17 cellular contexts compared by ENCODE assay signal in genomic region chr1:85656256-85656655, GRCh38.
"Had no signal": no experiment of that assay in that cellular context is flagged by ENCODE, and none has a peak within 500 bp of the region (broad histone marks: within the 10 kb centered on the region; RNA-seq: fewer than 3 reads in every experiment).

No MANE protein-coding gene starts in this region.

- H3K36me3 ChIP-seq: prostate gland, right lobe of liver had no signal

- H3K27ac Mint-ChIP-seq: activated naive CD8-positive, alpha-beta T cell treated with anti-CD3 and anti-CD28 coated beads, Interleukin-2, amount 10 ng/mL, durations not matched to agents 7 days and 5 days; natural killer cell; T-helper 2 cell treated with Interferon-gamma antibody and Interleukin-4, amounts not matched to agents 5 μg/mL and 100 μg/mL, for 36 hours had no signal

- H3K4me1 Mint-ChIP-seq: activated naive CD8-positive, alpha-beta T cell treated with anti-CD3 and anti-CD28 coated beads, Interleukin-2, amount 10 ng/mL, durations not matched to agents 7 days and 5 days; natural killer cell had no signal

- H3K27me3 ChIP-seq: ascending aorta, right lobe of liver, suprapubic skin, upper lobe of left lung had no signal

- H3K27me3 Mint-ChIP-seq: activated naive CD8-positive, alpha-beta T cell treated with anti-CD3 and anti-CD28 coated beads, Interleukin-2, amount 10 ng/mL, durations not matched to agents 7 days and 5 days had no signal

- H3K4me3 ChIP-seq: ascending aorta, prostate gland, right lobe of liver, suprapubic skin, upper lobe of left lung had no signal

- DNase-seq: activated CD4-positive, alpha-beta T cell treated with anti-CD3 and anti-CD28 coated beads for 1 hour; activated CD4-positive, alpha-beta T cell treated with anti-CD3 and anti-CD28 coated beads, Interleukin-2, amount 50 U/mL, for 48 hours; activated gamma-delta T cell; activated naive CD8-positive, alpha-beta T cell treated with anti-CD3 and anti-CD28 coated beads, Interleukin-2, amount 10 ng/mL, durations not matched to agents 7 days and 5 days; activated T-cell treated with anti-CD3 and anti-CD28 coated beads, Interleukin-2, amount 50 U/mL, for 48 hours; central memory CD4-positive, alpha-beta T cell; effector memory CD4-positive, alpha-beta T cell; foreskin fibroblast; natural killer cell; right lobe of liver; stimulated activated CD8-positive, alpha-beta memory T cell treated with anti-CD3 and anti-CD28 coated beads, Interleukin-4, amount 100 ng/mL, for 48 hours; stimulated activated naive CD8-positive, alpha-beta T cell treated with anti-CD3 and anti-CD28 coated beads, Interleukin-15, Interleukin-2, amounts not matched to agents 100 U/mL and 50 U/mL, for 24 hours; upper lobe of left lung had no signal

- H3K4me1 ChIP-seq: ascending aorta, prostate gland, suprapubic skin, upper lobe of left lung had no signal

- H3K4me3 Mint-ChIP-seq: activated naive CD8-positive, alpha-beta T cell treated with anti-CD3 and anti-CD28 coated beads, Interleukin-2, amount 10 ng/mL, durations not matched to agents 7 days and 5 days; natural killer cell; T-helper 2 cell treated with Interferon-gamma antibody and Interleukin-4, amounts not matched to agents 5 μg/mL and 100 μg/mL, for 36 hours had no signal

- H3K9me3 ChIP-seq: ascending aorta, prostate gland, right lobe of liver, suprapubic skin, upper lobe of left lung had no signal

- H3K27ac ChIP-seq: ascending aorta, prostate gland, right lobe of liver, suprapubic skin, upper lobe of left lung had no signal

- H3K9me3 Mint-ChIP-seq: activated naive CD8-positive, alpha-beta T cell treated with anti-CD3 and anti-CD28 coated beads, Interleukin-2, amount 10 ng/mL, durations not matched to agents 7 days and 5 days; natural killer cell; T-helper 2 cell treated with Interferon-gamma antibody and Interleukin-4, amounts not matched to agents 5 μg/mL and 100 μg/mL, for 36 hours had no signal

- ATAC-seq: natural killer cell; stimulated activated naive CD8-positive, alpha-beta T cell treated with anti-CD3 and anti-CD28 coated beads, Interleukin-15, Interleukin-2, amounts not matched to agents 100 U/mL and 50 U/mL, for 24 hours had no signal
